In genomic region chr16:728131-728889, GRCh38 we compare ENCODE assay signal across 1 cellular context.
TF ChIP-seq lines count a peak whose summit lies in the region.

No MANE protein-coding gene starts in this region.

TF ChIP-seq in K562, 482 proteins besides CTCF, POLR2A, EP300 and RAD21 (continued from another document and continues in another):
- TF ChIP-seq AFF4 (CRISPR knock-in tag; IDR thresholded peaks at IDR 0.05) = no peak
- peak; percentile 81 for TF ChIP-seq CXXC5 (CRISPR knock-in tag; IDR thresholded peaks at IDR 0.05)
- peak; percentile 51 for TF ChIP-seq TBP (optimal IDR thresholded peaks at IDR 0.05; ENCODE audit: low read depth, low read length)
- 0 out of 2 replicates have a peak, but pooled peaks have one; percentile 27 for TF ChIP-seq THAP12 (CRISPR knock-in tag; IDR thresholded peaks at IDR 0.05)
- TF ChIP-seq KLF16 (IDR thresholded peaks at IDR 0.05) = no peak
- TF ChIP-seq ZNF583 (CRISPR knock-in tag; IDR thresholded peaks at IDR 0.05) = no peak
- no peak for TF ChIP-seq ZBTB43 (CRISPR knock-in tag; IDR thresholded peaks at IDR 0.05)
- TF ChIP-seq SETDB1 (IDR thresholded peaks at IDR 0.05; ENCODE audit: low read length) = no peak
- TF ChIP-seq FOXJ2 (tag; IDR thresholded peaks at IDR 0.05) = no peak
- TF ChIP-seq MEF2A (IDR thresholded peaks at IDR 0.05; ENCODE audit: control insufficient read depth, low read depth, low read length) = no peak
- TF ChIP-seq HNRNPUL1 (IDR thresholded peaks at IDR 0.05; ENCODE audit: low read length) = no peak
- no peak for TF ChIP-seq HNRNPLL (IDR thresholded peaks at IDR 0.05; ENCODE audit: low read depth, low read length, poor library complexity, severe bottlenecking)
- no peak for TF ChIP-seq PYGO2 (tag; IDR thresholded peaks at IDR 0.05)
- TF ChIP-seq IRF1 (CRISPR knock-in tag; IDR thresholded peaks at IDR 0.05; ENCODE audit: borderline replicate concordance) = no peak
- TF ChIP-seq ZNF449 (CRISPR knock-in tag; IDR thresholded peaks at IDR 0.05) = no peak
- TF ChIP-seq ZNF318 (IDR thresholded peaks at IDR 0.05; ENCODE audit: borderline replicate concordance in 1 of 2, low read depth in 1 of 2) = no peak
- TF ChIP-seq ZNF780A (CRISPR knock-in tag; IDR thresholded peaks at IDR 0.05) = no peak
- peak; percentile 21 for TF ChIP-seq RBBP5 (IDR thresholded peaks at IDR 0.05; ENCODE audit: borderline replicate concordance, insufficient read depth, low read length, poor library complexity, severe bottlenecking)
- no peak for TF ChIP-seq ELF4 (CRISPR knock-in tag; IDR thresholded peaks at IDR 0.05)
- TF ChIP-seq LARP7 (IDR thresholded peaks at IDR 0.05) = no peak
- no peak for TF ChIP-seq PTRF (tag; IDR thresholded peaks at IDR 0.05)
- TF ChIP-seq KAT2B (IDR thresholded peaks at IDR 0.05; ENCODE audit: low read depth, low read length) = no peak
- TF ChIP-seq MIER1 (IDR thresholded peaks at IDR 0.05; ENCODE audit: low read depth) = no peak
- TF ChIP-seq MTA2 (IDR thresholded peaks at IDR 0.05; ENCODE audit: low read depth) = no peak
- peak; percentile 46 to 71; a peak in 3 of 4 replicates for TF ChIP-seq MAZ (CRISPR knock-in tag; conservative IDR thresholded peaks at IDR 0.05 in 1 of 2, IDR thresholded peaks at IDR 0.05 in 1 of 2)
- TF ChIP-seq FOXP1 (CRISPR knock-in tag; IDR thresholded peaks at IDR 0.05) = no peak
- no peak for TF ChIP-seq RNF2 (IDR thresholded peaks at IDR 0.05)
- TF ChIP-seq POLR2B (IDR thresholded peaks at IDR 0.05; ENCODE audit: low read depth, partially characterized antibody) = no peak
- TF ChIP-seq NRF1 (conservative IDR thresholded peaks at IDR 0.05 in 1 of 2, IDR thresholded peaks at IDR 0.05 in 1 of 2) = peak; percentile 28 to 44; a peak in 2 of 4 replicates
- no peak for TF ChIP-seq SNIP1 (IDR thresholded peaks at IDR 0.05; ENCODE audit: low read depth)
- no peak for TF ChIP-seq ZC3H11A (IDR thresholded peaks at IDR 0.05; ENCODE audit: low read depth, low read length)
- no peak for TF ChIP-seq ZNF146 (CRISPR knock-in tag; IDR thresholded peaks at IDR 0.05; ENCODE audit: unreplicated experiment)
- TF ChIP-seq ZMIZ1 (IDR thresholded peaks at IDR 0.05; ENCODE audit: low read depth in 2 of 2, low read length in 2 of 2) = no peak
- no peak for TF ChIP-seq MITF (IDR thresholded peaks at IDR 0.05)
- TF ChIP-seq SUPT5H (IDR thresholded peaks at IDR 0.05) = peak; percentile 64; the same call in 1 of the 2 replicates
- peak; percentile 54; the same call in 1 of the 2 replicates for TF ChIP-seq CTBP1 (IDR thresholded peaks at IDR 0.05; ENCODE audit: borderline replicate concordance)
- peak; percentile 68 for TF ChIP-seq L3MBTL2 (IDR thresholded peaks at IDR 0.05)
- no peak for TF ChIP-seq MEF2D (tag; conservative IDR thresholded peaks at IDR 0.05; ENCODE audit: low read depth)
- no peak; the same call in 1 of the 2 replicates for TF ChIP-seq PHF8 (IDR thresholded peaks at IDR 0.05; ENCODE audit: borderline replicate concordance, low read length)
